ENCODE assay signal across 8 cellular contexts in the genomic region with DNA sequence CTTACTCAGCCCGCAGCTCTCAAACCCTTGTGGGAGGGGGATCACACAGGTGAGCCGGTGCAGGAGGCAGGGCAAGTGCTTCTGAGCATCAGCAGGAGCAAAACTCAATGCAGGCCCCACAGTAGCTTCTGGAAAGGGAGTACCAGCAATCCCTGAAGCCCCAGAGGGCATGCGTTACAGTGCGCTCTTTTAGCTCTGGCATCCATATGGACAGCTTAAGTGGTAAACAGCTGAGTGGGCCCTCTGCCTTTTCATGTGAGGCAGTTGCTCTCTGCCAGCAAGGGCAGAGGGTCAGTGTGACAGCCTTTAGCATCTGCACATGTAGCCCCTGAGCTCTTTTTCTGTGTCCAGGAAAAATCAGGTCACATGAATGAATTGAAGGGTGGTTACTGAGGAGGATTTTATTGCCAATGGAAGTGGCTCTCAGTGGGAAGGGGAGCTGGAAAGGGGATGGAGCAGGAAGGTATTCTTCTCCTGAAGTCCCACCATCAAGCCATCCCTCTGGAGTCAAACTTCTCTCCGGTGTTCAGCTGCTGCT.
"Had no signal": no experiment of that assay in that cellular context is flagged by ENCODE, and none has a peak within 500 bp of the region (broad histone marks: within the 10 kb centered on the region; RNA-seq: fewer than 3 reads in every experiment).

No MANE protein-coding gene starts in this region.

- H3K9me3 ChIP-seq: HAP-1 had no signal

- H3K4me2 ChIP-seq: KMS-11 had no signal

- ATAC-seq: HCT116, HepG2 had no signal

- H3K4me3 ChIP-seq: HAP-1 had no signal

- H3K27ac ChIP-seq: HL-60, KMS-11 had no signal

- H3K36me3 ChIP-seq: HAP-1 had no signal

- DNase-seq: GOT3, H7, KBM-7 had no signal

- H3K4me1 ChIP-seq: HAP-1 had no signal

- H3K9ac ChIP-seq: KMS-11 had no signal
